In the genomic region with DNA sequence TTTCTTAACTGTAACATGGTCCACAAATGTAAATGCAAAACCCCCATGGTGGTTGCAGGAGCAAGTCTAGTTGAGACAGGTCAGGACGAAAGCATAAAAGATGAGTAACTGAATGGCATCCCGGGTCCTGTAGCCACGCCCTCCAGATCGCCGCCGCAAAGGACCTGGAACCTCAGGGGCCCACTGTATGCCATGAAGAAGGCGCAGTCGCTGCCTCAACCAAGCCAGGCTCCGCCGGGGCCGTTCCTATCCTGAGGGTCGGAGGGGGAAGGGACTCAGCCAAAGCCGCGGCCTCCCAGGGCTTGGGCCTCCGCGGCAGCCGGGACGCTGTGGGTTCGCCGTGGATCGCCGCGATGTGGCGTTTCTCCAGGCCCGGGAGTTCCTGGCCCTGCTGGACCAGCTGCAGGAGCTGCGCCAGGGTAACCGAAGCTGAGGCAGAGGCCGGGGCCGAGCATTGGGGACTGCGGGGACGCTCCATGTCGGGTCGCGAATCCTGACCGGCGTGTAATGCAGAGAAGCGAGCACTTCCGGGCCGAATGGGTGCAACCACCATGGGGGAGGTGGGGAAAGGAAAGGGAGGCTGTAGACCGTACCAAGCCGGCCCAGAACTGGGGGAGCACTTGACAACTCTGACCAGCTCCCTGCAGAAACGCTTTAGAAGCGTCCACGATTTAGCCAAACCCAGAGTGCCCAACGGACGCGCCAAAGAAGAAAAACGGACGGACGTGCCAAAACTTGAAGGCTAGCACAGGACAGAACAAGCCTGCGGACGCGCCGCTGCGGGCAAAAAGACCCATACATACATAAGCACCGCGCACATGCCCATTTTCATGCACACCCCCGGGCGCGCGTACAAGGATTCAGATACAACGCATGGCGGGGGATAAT, we compare ENCODE assay signal across 1 cellular context.
TF ChIP-seq lines count a peak whose summit lies in the region.

No MANE protein-coding gene starts in this region.

TF ChIP-seq in HepG2, 621 proteins besides CTCF, POLR2A, EP300 and RAD21 (continued from another document and continues in another):
- TF ChIP-seq, protein P1, sequence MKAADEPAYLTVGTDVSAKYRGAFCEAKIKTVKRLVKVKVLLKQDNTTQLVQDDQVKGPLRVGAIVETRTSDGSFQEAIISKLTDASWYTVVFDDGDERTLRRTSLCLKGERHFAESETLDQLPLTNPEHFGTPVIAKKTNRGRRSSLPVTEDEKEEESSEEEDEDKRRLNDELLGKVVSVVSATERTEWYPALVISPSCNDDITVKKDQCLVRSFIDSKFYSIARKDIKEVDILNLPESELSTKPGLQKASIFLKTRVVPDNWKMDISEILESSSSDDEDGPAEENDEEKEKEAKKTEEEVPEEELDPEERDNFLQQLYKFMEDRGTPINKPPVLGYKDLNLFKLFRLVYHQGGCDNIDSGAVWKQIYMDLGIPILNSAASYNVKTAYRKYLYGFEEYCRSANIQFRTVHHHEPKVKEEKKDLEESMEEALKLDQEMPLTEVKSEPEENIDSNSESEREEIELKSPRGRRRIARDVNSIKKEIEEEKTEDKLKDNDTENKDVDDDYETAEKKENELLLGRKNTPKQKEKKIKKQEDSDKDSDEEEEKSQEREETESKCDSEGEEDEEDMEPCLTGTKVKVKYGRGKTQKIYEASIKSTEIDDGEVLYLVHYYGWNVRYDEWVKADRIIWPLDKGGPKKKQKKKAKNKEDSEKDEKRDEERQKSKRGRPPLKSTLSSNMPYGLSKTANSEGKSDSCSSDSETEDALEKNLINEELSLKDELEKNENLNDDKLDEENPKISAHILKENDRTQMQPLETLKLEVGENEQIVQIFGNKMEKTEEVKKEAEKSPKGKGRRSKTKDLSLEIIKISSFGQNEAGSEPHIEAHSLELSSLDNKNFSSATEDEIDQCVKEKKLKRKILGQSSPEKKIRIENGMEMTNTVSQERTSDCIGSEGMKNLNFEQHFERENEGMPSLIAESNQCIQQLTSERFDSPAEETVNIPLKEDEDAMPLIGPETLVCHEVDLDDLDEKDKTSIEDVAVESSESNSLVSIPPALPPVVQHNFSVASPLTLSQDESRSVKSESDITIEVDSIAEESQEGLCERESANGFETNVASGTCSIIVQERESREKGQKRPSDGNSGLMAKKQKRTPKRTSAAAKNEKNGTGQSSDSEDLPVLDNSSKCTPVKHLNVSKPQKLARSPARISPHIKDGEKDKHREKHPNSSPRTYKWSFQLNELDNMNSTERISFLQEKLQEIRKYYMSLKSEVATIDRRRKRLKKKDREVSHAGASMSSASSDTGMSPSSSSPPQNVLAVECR (CRISPR knock-in tag; IDR thresholded peaks at IDR 0.05; ENCODE audit: borderline replicate concordance) = peak; percentile 98
- TF ChIP-seq HDAC2 (CRISPR knock-in tag; IDR thresholded peaks at IDR 0.05) (peak; percentile 39; the same call in 1 of the 2 replicates), ATM (IDR thresholded peaks at IDR 0.05; ENCODE audit: borderline replicate concordance) (no peak), ZNF224 (CRISPR knock-in tag; IDR thresholded peaks at IDR 0.05) (peak; percentile 89; the same call in 1 of the 2 replicates), ZNF598 (CRISPR knock-in tag; IDR thresholded peaks at IDR 0.05; ENCODE audit: borderline replicate concordance) (peak; percentile 98; the same call in 1 of the 2 replicates), KLF9 (CRISPR knock-in tag; IDR thresholded peaks at IDR 0.05; ENCODE audit: low read depth) (peak; percentile 65; the same call in 1 of the 2 replicates), SALL2 (CRISPR knock-in tag; IDR thresholded peaks at IDR 0.05) (peak; percentile 89; the same call in 1 of the 2 replicates), KDM4B (CRISPR knock-in tag; IDR thresholded peaks at IDR 0.05) (peak; percentile 90), ZNF460 (CRISPR knock-in tag; IDR thresholded peaks at IDR 0.05; ENCODE audit: borderline replicate concordance) (peak; percentile 83), KAT8 (CRISPR knock-in tag; IDR thresholded peaks at IDR 0.05) (peak; percentile 91), IRX3 (CRISPR knock-in tag; IDR thresholded peaks at IDR 0.05; ENCODE audit: borderline replicate concordance, low read depth) (peak; percentile 86; the same call in 1 of the 2 replicates), CBFB (CRISPR knock-in tag; IDR thresholded peaks at IDR 0.05) (peak; percentile 79), PRPF4 (IDR thresholded peaks at IDR 0.05; ENCODE audit: low read depth, low read length, poor library complexity, severe bottlenecking) (no peak), ZNF543 (CRISPR knock-in tag; IDR thresholded peaks at IDR 0.05) (peak; percentile 96), TAF15 (IDR thresholded peaks at IDR 0.05; ENCODE audit: low read depth, low read length, poor library complexity, severe bottlenecking) (peak; percentile 99), ZNF256 (CRISPR knock-in tag; conservative IDR thresholded peaks at IDR 0.05) (peak; percentile 35; the same call in 1 of the 2 replicates), STAG1 (CRISPR knock-in tag; IDR thresholded peaks at IDR 0.05) (no peak), SRF (IDR thresholded peaks at IDR 0.05; ENCODE audit: low read depth, low read length) (0 out of 2 replicates have a peak, but pooled peaks have one; percentile 22), NFKBIZ (CRISPR knock-in tag; IDR thresholded peaks at IDR 0.05) (peak; percentile 85; the same call in 1 of the 2 replicates), SAP130 (CRISPR knock-in tag; IDR thresholded peaks at IDR 0.05; ENCODE audit: low read depth) (peak; percentile 97), ZNF124 (CRISPR knock-in tag; IDR thresholded peaks at IDR 0.05) (0 out of 2 replicates have a peak, but pooled peaks have one; percentile 77), ZC3H4 (CRISPR knock-in tag; IDR thresholded peaks at IDR 0.05; ENCODE audit: borderline replicate concordance) (peak; percentile 95; the same call in 1 of the 2 replicates), PCBP2 (optimal IDR thresholded peaks at IDR 0.05; ENCODE audit: low read depth, low read length, poor library complexity, severe bottlenecking) (no peak), ZNF382 (CRISPR knock-in tag; IDR thresholded peaks at IDR 0.05; ENCODE audit: borderline replicate concordance) (no peak), CEBPB (IDR thresholded peaks at IDR 0.05; ENCODE audit: borderline replicate concordance, low read depth, low read length) (no peak)
- TF ChIP-seq, protein P2, sequence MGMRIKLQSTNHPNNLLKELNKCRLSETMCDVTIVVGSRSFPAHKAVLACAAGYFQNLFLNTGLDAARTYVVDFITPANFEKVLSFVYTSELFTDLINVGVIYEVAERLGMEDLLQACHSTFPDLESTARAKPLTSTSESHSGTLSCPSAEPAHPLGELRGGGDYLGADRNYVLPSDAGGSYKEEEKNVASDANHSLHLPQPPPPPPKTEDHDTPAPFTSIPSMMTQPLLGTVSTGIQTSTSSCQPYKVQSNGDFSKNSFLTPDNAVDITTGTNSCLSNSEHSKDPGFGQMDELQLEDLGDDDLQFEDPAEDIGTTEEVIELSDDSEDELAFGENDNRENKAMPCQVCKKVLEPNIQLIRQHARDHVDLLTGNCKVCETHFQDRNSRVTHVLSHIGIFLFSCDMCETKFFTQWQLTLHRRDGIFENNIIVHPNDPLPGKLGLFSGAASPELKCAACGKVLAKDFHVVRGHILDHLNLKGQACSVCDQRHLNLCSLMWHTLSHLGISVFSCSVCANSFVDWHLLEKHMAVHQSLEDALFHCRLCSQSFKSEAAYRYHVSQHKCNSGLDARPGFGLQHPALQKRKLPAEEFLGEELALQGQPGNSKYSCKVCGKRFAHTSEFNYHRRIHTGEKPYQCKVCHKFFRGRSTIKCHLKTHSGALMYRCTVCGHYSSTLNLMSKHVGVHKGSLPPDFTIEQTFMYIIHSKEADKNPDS (CRISPR knock-in tag; IDR thresholded peaks at IDR 0.05) = 0 out of 2 replicates have a peak, but pooled peaks have one; percentile 54
- TF ChIP-seq, protein P3, sequence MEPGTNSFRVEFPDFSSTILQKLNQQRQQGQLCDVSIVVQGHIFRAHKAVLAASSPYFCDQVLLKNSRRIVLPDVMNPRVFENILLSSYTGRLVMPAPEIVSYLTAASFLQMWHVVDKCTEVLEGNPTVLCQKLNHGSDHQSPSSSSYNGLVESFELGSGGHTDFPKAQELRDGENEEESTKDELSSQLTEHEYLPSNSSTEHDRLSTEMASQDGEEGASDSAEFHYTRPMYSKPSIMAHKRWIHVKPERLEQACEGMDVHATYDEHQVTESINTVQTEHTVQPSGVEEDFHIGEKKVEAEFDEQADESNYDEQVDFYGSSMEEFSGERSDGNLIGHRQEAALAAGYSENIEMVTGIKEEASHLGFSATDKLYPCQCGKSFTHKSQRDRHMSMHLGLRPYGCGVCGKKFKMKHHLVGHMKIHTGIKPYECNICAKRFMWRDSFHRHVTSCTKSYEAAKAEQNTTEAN (CRISPR knock-in tag; conservative IDR thresholded peaks at IDR 0.05) = peak; percentile 65; the same call in 1 of the 2 replicates
- TF ChIP-seq, protein P4, sequence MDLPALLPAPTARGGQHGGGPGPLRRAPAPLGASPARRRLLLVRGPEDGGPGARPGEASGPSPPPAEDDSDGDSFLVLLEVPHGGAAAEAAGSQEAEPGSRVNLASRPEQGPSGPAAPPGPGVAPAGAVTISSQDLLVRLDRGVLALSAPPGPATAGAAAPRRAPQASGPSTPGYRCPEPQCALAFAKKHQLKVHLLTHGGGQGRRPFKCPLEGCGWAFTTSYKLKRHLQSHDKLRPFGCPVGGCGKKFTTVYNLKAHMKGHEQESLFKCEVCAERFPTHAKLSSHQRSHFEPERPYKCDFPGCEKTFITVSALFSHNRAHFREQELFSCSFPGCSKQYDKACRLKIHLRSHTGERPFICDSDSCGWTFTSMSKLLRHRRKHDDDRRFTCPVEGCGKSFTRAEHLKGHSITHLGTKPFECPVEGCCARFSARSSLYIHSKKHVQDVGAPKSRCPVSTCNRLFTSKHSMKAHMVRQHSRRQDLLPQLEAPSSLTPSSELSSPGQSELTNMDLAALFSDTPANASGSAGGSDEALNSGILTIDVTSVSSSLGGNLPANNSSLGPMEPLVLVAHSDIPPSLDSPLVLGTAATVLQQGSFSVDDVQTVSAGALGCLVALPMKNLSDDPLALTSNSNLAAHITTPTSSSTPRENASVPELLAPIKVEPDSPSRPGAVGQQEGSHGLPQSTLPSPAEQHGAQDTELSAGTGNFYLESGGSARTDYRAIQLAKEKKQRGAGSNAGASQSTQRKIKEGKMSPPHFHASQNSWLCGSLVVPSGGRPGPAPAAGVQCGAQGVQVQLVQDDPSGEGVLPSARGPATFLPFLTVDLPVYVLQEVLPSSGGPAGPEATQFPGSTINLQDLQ (CRISPR knock-in tag; IDR thresholded peaks at IDR 0.05) = peak; percentile 82
- TF ChIP-seq, protein P5, sequence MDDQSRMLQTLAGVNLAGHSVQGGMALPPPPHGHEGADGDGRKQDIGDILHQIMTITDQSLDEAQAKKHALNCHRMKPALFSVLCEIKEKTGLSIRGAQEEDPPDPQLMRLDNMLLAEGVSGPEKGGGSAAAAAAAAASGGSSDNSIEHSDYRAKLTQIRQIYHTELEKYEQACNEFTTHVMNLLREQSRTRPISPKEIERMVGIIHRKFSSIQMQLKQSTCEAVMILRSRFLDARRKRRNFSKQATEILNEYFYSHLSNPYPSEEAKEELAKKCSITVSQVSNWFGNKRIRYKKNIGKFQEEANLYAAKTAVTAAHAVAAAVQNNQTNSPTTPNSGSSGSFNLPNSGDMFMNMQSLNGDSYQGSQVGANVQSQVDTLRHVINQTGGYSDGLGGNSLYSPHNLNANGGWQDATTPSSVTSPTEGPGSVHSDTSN (CRISPR knock-in tag; IDR thresholded peaks at IDR 0.05; ENCODE audit: borderline replicate concordance) = no peak
- TF ChIP-seq, protein P6, sequence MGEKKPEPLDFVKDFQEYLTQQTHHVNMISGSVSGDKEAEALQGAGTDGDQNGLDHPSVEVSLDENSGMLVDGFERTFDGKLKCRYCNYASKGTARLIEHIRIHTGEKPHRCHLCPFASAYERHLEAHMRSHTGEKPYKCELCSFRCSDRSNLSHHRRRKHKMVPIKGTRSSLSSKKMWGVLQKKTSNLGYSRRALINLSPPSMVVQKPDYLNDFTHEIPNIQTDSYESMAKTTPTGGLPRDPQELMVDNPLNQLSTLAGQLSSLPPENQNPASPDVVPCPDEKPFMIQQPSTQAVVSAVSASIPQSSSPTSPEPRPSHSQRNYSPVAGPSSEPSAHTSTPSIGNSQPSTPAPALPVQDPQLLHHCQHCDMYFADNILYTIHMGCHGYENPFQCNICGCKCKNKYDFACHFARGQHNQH (CRISPR knock-in tag; IDR thresholded peaks at IDR 0.05) = peak; percentile 89
- TF ChIP-seq, protein P7, sequence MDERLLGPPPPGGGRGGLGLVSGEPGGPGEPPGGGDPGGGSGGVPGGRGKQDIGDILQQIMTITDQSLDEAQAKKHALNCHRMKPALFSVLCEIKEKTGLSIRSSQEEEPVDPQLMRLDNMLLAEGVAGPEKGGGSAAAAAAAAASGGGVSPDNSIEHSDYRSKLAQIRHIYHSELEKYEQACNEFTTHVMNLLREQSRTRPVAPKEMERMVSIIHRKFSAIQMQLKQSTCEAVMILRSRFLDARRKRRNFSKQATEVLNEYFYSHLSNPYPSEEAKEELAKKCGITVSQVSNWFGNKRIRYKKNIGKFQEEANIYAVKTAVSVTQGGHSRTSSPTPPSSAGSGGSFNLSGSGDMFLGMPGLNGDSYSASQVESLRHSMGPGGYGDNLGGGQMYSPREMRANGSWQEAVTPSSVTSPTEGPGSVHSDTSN (CRISPR knock-in tag; IDR thresholded peaks at IDR 0.05) = 0 out of 2 replicates have a peak, but pooled peaks have one; percentile 4
- TF ChIP-seq, protein P8, sequence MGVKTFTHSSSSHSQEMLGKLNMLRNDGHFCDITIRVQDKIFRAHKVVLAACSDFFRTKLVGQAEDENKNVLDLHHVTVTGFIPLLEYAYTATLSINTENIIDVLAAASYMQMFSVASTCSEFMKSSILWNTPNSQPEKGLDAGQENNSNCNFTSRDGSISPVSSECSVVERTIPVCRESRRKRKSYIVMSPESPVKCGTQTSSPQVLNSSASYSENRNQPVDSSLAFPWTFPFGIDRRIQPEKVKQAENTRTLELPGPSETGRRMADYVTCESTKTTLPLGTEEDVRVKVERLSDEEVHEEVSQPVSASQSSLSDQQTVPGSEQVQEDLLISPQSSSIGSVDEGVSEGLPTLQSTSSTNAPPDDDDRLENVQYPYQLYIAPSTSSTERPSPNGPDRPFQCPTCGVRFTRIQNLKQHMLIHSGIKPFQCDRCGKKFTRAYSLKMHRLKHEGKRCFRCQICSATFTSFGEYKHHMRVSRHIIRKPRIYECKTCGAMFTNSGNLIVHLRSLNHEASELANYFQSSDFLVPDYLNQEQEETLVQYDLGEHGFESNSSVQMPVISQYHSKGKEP (CRISPR knock-in tag; IDR thresholded peaks at IDR 0.05) = peak; percentile 59; the same call in 1 of the 2 replicates
- TF ChIP-seq, protein P9, sequence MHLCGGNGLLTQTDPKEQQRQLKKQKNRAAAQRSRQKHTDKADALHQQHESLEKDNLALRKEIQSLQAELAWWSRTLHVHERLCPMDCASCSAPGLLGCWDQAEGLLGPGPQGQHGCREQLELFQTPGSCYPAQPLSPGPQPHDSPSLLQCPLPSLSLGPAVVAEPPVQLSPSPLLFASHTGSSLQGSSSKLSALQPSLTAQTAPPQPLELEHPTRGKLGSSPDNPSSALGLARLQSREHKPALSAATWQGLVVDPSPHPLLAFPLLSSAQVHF (CRISPR knock-in tag; IDR thresholded peaks at IDR 0.05) = peak; percentile 90; the same call in 1 of the 2 replicates
- TF ChIP-seq, protein P10, sequence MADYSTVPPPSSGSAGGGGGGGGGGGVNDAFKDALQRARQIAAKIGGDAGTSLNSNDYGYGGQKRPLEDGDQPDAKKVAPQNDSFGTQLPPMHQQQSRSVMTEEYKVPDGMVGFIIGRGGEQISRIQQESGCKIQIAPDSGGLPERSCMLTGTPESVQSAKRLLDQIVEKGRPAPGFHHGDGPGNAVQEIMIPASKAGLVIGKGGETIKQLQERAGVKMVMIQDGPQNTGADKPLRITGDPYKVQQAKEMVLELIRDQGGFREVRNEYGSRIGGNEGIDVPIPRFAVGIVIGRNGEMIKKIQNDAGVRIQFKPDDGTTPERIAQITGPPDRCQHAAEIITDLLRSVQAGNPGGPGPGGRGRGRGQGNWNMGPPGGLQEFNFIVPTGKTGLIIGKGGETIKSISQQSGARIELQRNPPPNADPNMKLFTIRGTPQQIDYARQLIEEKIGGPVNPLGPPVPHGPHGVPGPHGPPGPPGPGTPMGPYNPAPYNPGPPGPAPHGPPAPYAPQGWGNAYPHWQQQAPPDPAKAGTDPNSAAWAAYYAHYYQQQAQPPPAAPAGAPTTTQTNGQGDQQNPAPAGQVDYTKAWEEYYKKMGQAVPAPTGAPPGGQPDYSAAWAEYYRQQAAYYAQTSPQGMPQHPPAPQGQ (CRISPR knock-in tag; IDR thresholded peaks at IDR 0.05; ENCODE audit: borderline replicate concordance) = peak; percentile 100
